8 cellular contexts compared by ENCODE assay signal in the genomic region with DNA sequence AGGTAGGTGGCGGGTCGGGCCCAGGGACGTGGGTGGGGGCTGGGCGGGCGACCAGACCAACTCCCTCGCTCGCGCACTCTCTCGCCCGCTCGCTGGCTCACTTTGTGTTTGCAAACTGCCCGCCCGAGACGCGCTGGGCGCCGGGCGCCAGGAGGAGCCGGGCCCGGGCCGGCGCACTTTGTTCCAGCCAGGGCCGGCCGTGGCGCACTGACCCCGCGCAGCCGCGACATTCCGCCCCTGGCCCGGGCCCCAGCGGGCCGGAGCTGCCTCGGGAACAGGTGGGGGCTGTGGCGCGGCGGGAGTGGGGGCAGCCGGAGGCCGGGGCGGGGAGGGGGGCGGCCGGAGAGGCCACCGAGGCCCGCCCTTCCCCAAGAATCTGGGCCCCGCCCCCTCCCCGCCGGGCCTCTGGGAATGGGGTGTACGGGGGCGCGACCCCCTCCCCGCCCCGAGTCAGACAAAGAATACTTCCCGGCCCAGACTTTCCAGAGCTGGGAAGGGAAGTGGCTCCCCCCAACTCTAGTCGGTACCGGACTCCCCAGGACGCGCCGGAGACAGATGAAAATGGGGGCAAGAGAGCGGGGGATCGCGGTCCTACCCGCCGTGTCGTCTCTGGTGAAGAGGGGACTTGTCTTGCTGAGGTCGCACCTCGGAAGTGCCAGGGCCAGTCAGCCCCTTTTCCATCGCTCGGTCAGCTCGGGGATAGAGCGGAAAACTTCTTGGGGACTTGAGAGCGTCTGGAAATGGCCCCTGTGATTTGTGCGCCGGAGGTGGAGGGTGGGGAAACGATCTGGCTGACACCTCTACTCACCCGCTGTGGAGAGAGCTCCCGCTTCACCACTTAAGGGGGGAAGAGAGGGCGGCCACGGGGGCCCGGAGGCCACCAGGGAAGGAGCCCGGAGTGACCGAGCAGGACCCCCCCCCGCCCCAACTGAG. TPM values are rescaled to one million over a fixed set of nuclear protein-coding genes. Genes with fewer than 3 reads are reported as not detected.
DNase-seq lines count a peak whose midpoint lies in the region; ATAC-seq and TF ChIP-seq lines count a peak whose summit lies in the region.

No MANE protein-coding gene starts in this region.

- no peaks in the 10 kb centered on the region for H3K27me3 Mint-ChIP-seq in naive B cell

- H3K27me3 ChIP-seq in HUES64 (ENCODE audit: insufficient read depth, low read length) (peaks cover 82% of the 10 kb centered on the region), esophagus muscularis mucosa (peaks cover 0 to 4% (median 0%) of the 10 kb centered on the region in 4 donors)

- H3K4me3 Mint-ChIP-seq in naive B cell, result peak overlapping the region; percentile 90 to 97 (median 96)

- no peak for TF ChIP-seq POLR2A in esophagus muscularis mucosa (IDR thresholded peaks at IDR 0.05; ENCODE audit: low read depth)

- no peak for TF ChIP-seq EP300 in esophagus muscularis mucosa (IDR thresholded peaks at IDR 0.05)

- peak overlapping the region; percentile 26; the same call in 1 of the 2 replicates for H3K9ac ChIP-seq in HUES64 (ENCODE audit: low read depth, low read length)

- no peak for TF ChIP-seq CTCF in esophagus muscularis mucosa (IDR thresholded peaks at IDR 0.05)

- WGBS in HUES64, result under 1% methylated on average over 74 of the region's 82 CpGs
- 0% methylated on average over 17 of the region's 82 CpGs for WGBS in esophagus muscularis mucosa

- H3K4me3 ChIP-seq in HUES64 (ENCODE audit: low read length), result peak overlapping the region; percentile 76
- H3K4me3 ChIP-seq in esophagus muscularis mucosa, result peak overlapping the region; percentile 85 to 98 (median 93)

- no peaks in the 10 kb centered on the region for H3K36me3 ChIP-seq in HUES64 (ENCODE audit: insufficient read depth, low read length)
- peaks cover 0 to 17% (median 6%) of the 10 kb centered on the region in 4 donors for H3K36me3 ChIP-seq in esophagus muscularis mucosa

- H3K36me3 Mint-ChIP-seq in naive B cell, result no peaks in the 10 kb centered on the region

- peak overlapping the region in 5 of 6 donors; percentile 24 to 91 (median 78) for H3K27ac Mint-ChIP-seq in naive B cell

- H3K4me1 Mint-ChIP-seq in naive B cell, result peaks cover 49 to 53% (median 51%) of the 10 kb centered on the region in 3 donors

- H3K4me1 ChIP-seq in HUES64 (ENCODE audit: insufficient read depth, low read length), result peaks cover 42% of the 10 kb centered on the region
- H3K4me1 ChIP-seq in esophagus muscularis mucosa, result peaks cover 40 to 60% (median 50%) of the 10 kb centered on the region in 4 donors

- no peak overlapping the region for H3K27ac ChIP-seq in HUES64 (ENCODE audit: low read depth, low read length)
- H3K27ac ChIP-seq in esophagus muscularis mucosa (replicated peaks in 1 of 4), result peak overlapping the region; percentile 85 to 92 (median 88)

- H3K9me3 ChIP-seq in HUES64 (ENCODE audit: insufficient read depth, low read depth, low read length), result no peaks in the 10 kb centered on the region
- H3K9me3 ChIP-seq in esophagus muscularis mucosa, result no peaks in the 10 kb centered on the region

- DNase-seq in Daoy (ENCODE audit: low read depth) (peak; percentile 66), esophagus muscularis mucosa (ENCODE audit: extremely low spot score) (no peak), naive B cell (peak; percentile 19), NCI-H1048 (lab: John Stamatoyannopoulos, UW) (no peak), NCI-H1694 (lab: John Stamatoyannopoulos, UW) (no peak)
- DNase-seq in activated CD4-positive, alpha-beta T cell treated with anti-CD3 and anti-CD28 coated beads, Interleukin-2, amount 50 U/mL, for 1 hour, result peak; percentile 23

- ATAC-seq in GM21423 (IDR thresholded peaks at IDR 0.05; ENCODE audit: unreplicated experiment) (peak; percentile 3), naive B cell (ENCODE audit: low read depth in 2 of 2) (no peak)

- intact Hi-C loops in esophagus muscularis mucosa (cut with DNase I), result loop anchor here (2.0 to 5.0 kb wide), 2 partner anchors 45 to 122 kb away; no protein-coding TSS in a partner anchor

- H3K9me3 Mint-ChIP-seq in naive B cell, result no peaks in the 10 kb centered on the region

RNA-seq across cellular contexts. Expression of a gene that starts 1.0 kb away (rescaled TPM):
- 3.0 and 3.7 TPM in 2 replicates for total RNA-seq in Daoy (2014; rRNA removed; shearing (Covaris generic))
- 17.5 TPM for polyA plus RNA-seq in HUES64 (2013, experiment 1 of 2)
- polyA plus RNA-seq in HUES64 (2013, experiment 2 of 2), result 21.1 TPM
- total RNA-seq in esophagus muscularis mucosa, result 10 to 100 TPM; 10.8 to 30.7 (median 17.7) TPM
- 1 to 10 TPM in 5 of 6 donors, under 1 TPM in 1; 0.55 to 4.7 (median 2.2) TPM for polyA plus RNA-seq in naive B cell (ENCODE audit: low read depth in 6 of 6)

Comparison
In these comparisons a context has a peak if more than half of its experiments do, and no peak if none do; other contexts are left out.
1. DNase-seq: peak in Daoy (single experiment), activated CD4-positive, alpha-beta T cell treated with anti-CD3 and anti-CD28 coated beads, Interleukin-2, amount 50 U/mL, for 1 hour (single experiment) and naive B cell (single experiment); none in esophagus muscularis mucosa (single experiment), NCI-H1048 (single experiment) and NCI-H1694 (single experiment).